Comparison of ENCODE assay signal across 8 cellular contexts in the genomic region with DNA sequence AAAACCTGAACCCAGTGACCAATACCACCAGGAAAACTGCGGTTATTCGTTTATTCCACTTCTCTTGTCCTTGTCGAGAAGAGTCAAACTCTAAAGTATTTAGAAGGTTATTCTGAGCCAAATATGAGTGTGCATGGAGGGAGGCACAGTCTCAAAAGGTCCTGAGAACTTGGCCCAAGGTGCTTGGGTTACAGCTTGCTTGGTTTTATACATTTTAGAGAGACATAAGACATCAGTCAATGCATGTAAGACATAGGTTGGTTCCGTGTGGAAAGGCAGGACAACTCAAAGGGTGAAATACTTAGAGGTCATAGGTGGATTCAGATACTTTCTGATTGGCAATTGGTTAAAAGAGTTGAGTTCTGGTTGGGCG. TPM values are rescaled to one million over a fixed set of nuclear protein-coding genes. Genes with fewer than 3 reads are reported as not detected.
DNase-seq lines count a peak whose midpoint lies in the region; ATAC-seq and TF ChIP-seq lines count a peak whose summit lies in the region.

No MANE protein-coding gene starts in this region.

- no peak overlapping the region for H4K5ac ChIP-seq in mesendoderm (ENCODE audit: low read length)

- TF ChIP-seq CTCF in heart right ventricle (IDR thresholded peaks at IDR 0.05) (no peak), brain (conservative IDR thresholded peaks at IDR 0.05) (no peak), vagina (IDR thresholded peaks at IDR 0.05) (no peak)

- no peaks in the 10 kb centered on the region for H3K9me3 Mint-ChIP-seq in brain

- H3K27me3 Mint-ChIP-seq in brain, result peaks cover 5% of the 10 kb centered on the region

- H3K27ac ChIP-seq in heart right ventricle (peak overlapping the region; percentile 84 to 97 (median 94)), mesendoderm (ENCODE audit: low read depth, low read length) (no peak overlapping the region), vagina (peak overlapping the region; percentile 73)

- H3K18ac ChIP-seq in mesendoderm (ENCODE audit: low read length), result no peak overlapping the region

- H2BK5ac ChIP-seq in mesendoderm (ENCODE audit: low read length), result no peak overlapping the region

- H3K27ac Mint-ChIP-seq in brain, result peak overlapping the region; percentile 76 to 93 (median 87)

- no peaks in the 10 kb centered on the region for H3K27me3 ChIP-seq in heart right ventricle
- H3K27me3 ChIP-seq in mesendoderm (ENCODE audit: insufficient read depth, low read length, poor library complexity), result no peaks in the 10 kb centered on the region
- no peaks in the 10 kb centered on the region for H3K27me3 ChIP-seq in vagina

- 25 to 28% methylated on average over 5 of the region's 5 CpGs for WGBS in heart right ventricle, 2 donors
- no CpG with 5 or more reads among the region's 5 CpGs for WGBS in mesendoderm (ENCODE audit: extremely low coverage, insufficient coverage, low lambda C conversion rate)

- H3K9ac ChIP-seq in mesendoderm (ENCODE audit: low read length), result peak overlapping the region; percentile 93

- no peak overlapping the region for H2AK5ac ChIP-seq in mesendoderm (ENCODE audit: low read length)

- peaks cover 4% of the 10 kb centered on the region for H3K79me1 ChIP-seq in mesendoderm (ENCODE audit: low read length)

- peak overlapping the region; percentile 84 to 90 (median 89) for H3K4me3 Mint-ChIP-seq in brain

- H3K79me2 ChIP-seq in mesendoderm (ENCODE audit: control insufficient read depth, insufficient read depth, low read length), result peaks cover 28% of the 10 kb centered on the region

- peak in 1 of 8 donors; percentile 6 for ATAC-seq in heart right ventricle
- no peak for ATAC-seq in left cardiac atrium
- ATAC-seq in HG03432 (IDR thresholded peaks at IDR 0.05; ENCODE audit: unreplicated experiment), result no peak
- ATAC-seq in GM21717 (IDR thresholded peaks at IDR 0.05; ENCODE audit: unreplicated experiment), result no peak
- no peak for ATAC-seq in HG03354 (IDR thresholded peaks at IDR 0.05; ENCODE audit: poor library complexity, severe bottlenecking, unreplicated experiment)

- no peak for DNase-seq in heart right ventricle
- DNase-seq in left cardiac atrium, result no peak
- DNase-seq in mesendoderm, result no peak
- DNase-seq in vagina (ENCODE audit: extremely low spot score in 2 of 2), result no peak

- H4K8ac ChIP-seq in mesendoderm (ENCODE audit: low read depth, low read length), result no peak overlapping the region

- H3K36me3 Mint-ChIP-seq in brain, result peaks cover 12% of the 10 kb centered on the region

- H3K4me1 Mint-ChIP-seq in brain, result peaks cover 45% of the 10 kb centered on the region

- intact Hi-C loops in heart right ventricle (cut with DNase I), result no loop called here
- intact Hi-C loops in left cardiac atrium (cut with DNase I), result no loop called here
- intact Hi-C loops in vagina (cut with DNase I), result no loop called here

- H3K36me3 ChIP-seq in heart right ventricle (peaks cover 0 to 10% (median 0%) of the 10 kb centered on the region in 9 donors), mesendoderm (ENCODE audit: control insufficient read depth, insufficient read depth, low read length) (no peaks in the 10 kb centered on the region), vagina (no peaks in the 10 kb centered on the region)

- H3K4me2 ChIP-seq in mesendoderm (ENCODE audit: low read length), result peak overlapping the region; percentile 98

- peak overlapping the region; percentile 97 for H3K56ac ChIP-seq in mesendoderm (ENCODE audit: low read length)

- H2BK15ac ChIP-seq in mesendoderm (replicated peaks; ENCODE audit: low read depth), result no peak overlapping the region

- H3K9me3 ChIP-seq in heart right ventricle (no peaks in the 10 kb centered on the region), vagina (no peaks in the 10 kb centered on the region)

- TF ChIP-seq POLR2A in vagina (IDR thresholded peaks at IDR 0.05), result no peak

- H2BK120ac ChIP-seq in mesendoderm (ENCODE audit: low read depth, low read length), result no peak overlapping the region

- no peak overlapping the region for H3K23ac ChIP-seq in mesendoderm (ENCODE audit: low read length)

- H3K4me3 ChIP-seq in heart right ventricle (peak overlapping the region; percentile 66 to 100 (median 96)), mesendoderm (ENCODE audit: low read length) (peak overlapping the region; percentile 78), vagina (peak overlapping the region; percentile 95 to 98)

- H3K4ac ChIP-seq in mesendoderm (ENCODE audit: low read depth, low read length), result no peak overlapping the region

- H3K4me1 ChIP-seq in heart right ventricle (peaks cover 6 to 19% (median 15%) of the 10 kb centered on the region in 9 donors), mesendoderm (ENCODE audit: control insufficient read depth, low read depth, low read length) (no peaks in the 10 kb centered on the region), vagina (peaks cover 22% of the 10 kb centered on the region)

RNA-seq across cellular contexts. Expression of a gene that starts 0.7 kb away (rescaled TPM):
- total RNA-seq in heart right ventricle (100 to 1,000 TPM in 9 of 10 donors, 10 to 100 TPM in 1; 89.3 to 148 (median 128) TPM), left cardiac atrium (100 to 1,000 TPM in 1 of 2 donors, 10 to 100 TPM in 1; 85.7 to 120 TPM), vagina (111 TPM)
- polyA plus RNA-seq in heart right ventricle (100 to 1,000 TPM in 1 of 2 donors, 10 to 100 TPM in 1; 57.3 to 108 TPM), brain (ENCODE audit: insufficient read depth, low read depth, low replicate concordance) (80.4 TPM)
- 217 TPM for polyA plus RNA-seq in mesendoderm (2013, experiment 1 of 2)
- polyA plus RNA-seq in mesendoderm (2013, experiment 2 of 2), result 214 TPM
